ENCODE assay signal across 17 cellular contexts in the genomic region with DNA sequence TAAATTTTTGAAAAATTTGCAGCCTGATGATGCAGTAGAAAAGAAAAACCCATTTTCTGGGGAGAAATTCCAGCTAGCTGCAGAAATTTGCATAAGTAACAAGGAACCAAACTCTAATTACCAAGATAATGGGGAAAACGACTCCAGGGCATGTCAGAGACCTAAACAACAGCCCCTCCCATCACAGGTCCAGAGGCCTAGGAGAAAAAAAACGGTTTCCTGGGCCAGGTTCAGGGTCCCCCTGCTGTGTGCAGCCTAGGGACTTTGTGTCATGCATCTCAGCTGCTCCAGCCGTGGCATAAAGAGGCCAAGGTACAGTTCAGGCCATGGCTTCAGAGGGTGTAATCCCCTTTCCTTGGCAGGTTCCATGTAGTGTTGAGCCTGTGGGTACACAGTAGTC.
DNase-seq lines count a peak whose midpoint lies in the region; ATAC-seq and TF ChIP-seq lines count a peak whose summit lies in the region.
"Had no signal": no experiment of that assay in that cellular context is flagged by ENCODE, and none has a peak within 500 bp of the region (broad histone marks: within the 10 kb centered on the region; RNA-seq: fewer than 3 reads in every experiment).

No MANE protein-coding gene starts in this region.

- H3K27ac Mint-ChIP-seq in WTC11 = no peak overlapping the region
- H3K27ac Mint-ChIP-seq: CD8-positive, alpha-beta T cell had no signal

- H3K9me3 Mint-ChIP-seq in WTC11 = peaks cover 6% of the 10 kb centered on the region; the same call in 1 of the 2 replicates

- no peak for TF ChIP-seq CTCF in WTC11 (IDR thresholded peaks at IDR 0.05)
- TF ChIP-seq CTCF in breast epithelium (IDR thresholded peaks at IDR 0.05) = no peak
- no peak for TF ChIP-seq CTCF in ascending aorta (IDR thresholded peaks at IDR 0.05)

- H3K4me3 ChIP-seq in HAP-1 (no peak overlapping the region), breast epithelium (no peak overlapping the region), ascending aorta (no peak overlapping the region)
- H3K4me3 ChIP-seq: A549, K562 had no signal

- H3K27ac ChIP-seq in breast epithelium = no peak overlapping the region
- H3K27ac ChIP-seq in ascending aorta = no peak overlapping the region
- H3K27ac ChIP-seq: A549, C4-2B had no signal

- H3K27me3 Mint-ChIP-seq in WTC11 (ENCODE audit: low read depth) = no peaks in the 10 kb centered on the region

- peaks cover 4% of the 10 kb centered on the region for H3K36me3 Mint-ChIP-seq in WTC11
- H3K36me3 Mint-ChIP-seq: CD8-positive, alpha-beta T cell had no signal

- no peak overlapping the region for H3K4me3 Mint-ChIP-seq in WTC11
- H3K4me3 Mint-ChIP-seq: CD8-positive, alpha-beta T cell had no signal

- H3K36me3 ChIP-seq in HAP-1 (replicated peaks) (no peaks in the 10 kb centered on the region), breast epithelium (no peaks in the 10 kb centered on the region), ascending aorta (no peaks in the 10 kb centered on the region)
- H3K36me3 ChIP-seq: BE2C had no signal

- no peak for TF ChIP-seq POLR2A in breast epithelium (IDR thresholded peaks at IDR 0.05)

- H3K27me3 ChIP-seq in HAP-1 (ENCODE audit: low read depth) = no peaks in the 10 kb centered on the region
- no peaks in the 10 kb centered on the region for H3K27me3 ChIP-seq in breast epithelium
- no peaks in the 10 kb centered on the region for H3K27me3 ChIP-seq in ascending aorta
- H3K27me3 ChIP-seq: BE2C had no signal

- POLR2A ChIA-PET in WTC11 (lab: Charles Lee) = no interaction called here

- intact Hi-C loops in breast epithelium (cut with DNase I; ENCODE audit: low total_unique reads) (no loop called here), ascending aorta (cut with DNase I) (no loop called here)

- CTCF ChIA-PET in WTC11 (lab: Charles Lee) = no interaction called here

- peaks cover 23% of the 10 kb centered on the region for H3K4me1 Mint-ChIP-seq in WTC11

- DNase-seq in HAP-1 (ENCODE audit: low spot score in 2 of 2) = peak; percentile 42 to 49
- peak; percentile 33 for DNase-seq in WTC11 (ENCODE audit: low spot score)
- DNase-seq in iPS DF 4.7 (ENCODE audit: extremely low read depth, low spot score) = peak; percentile 11
- no peak for DNase-seq in NCI-H2081 (lab: John Stamatoyannopoulos, UW)
- DNase-seq in breast epithelium (ENCODE audit: low spot score in 2 of 2) = no peak
- no peak for DNase-seq in NCI-H2227 (lab: John Stamatoyannopoulos, UW; ENCODE audit: unreplicated experiment)
- no peak for DNase-seq in ascending aorta (ENCODE audit: low spot score in 2 of 2)
- DNase-seq: BE2C; CD8-positive, alpha-beta T cell; COR-L47; DMS153; DMS79 treated with DMSO at 0.1 percent for 48 hours; EL; GDM1 had no signal

- H3K4me1 ChIP-seq in HAP-1 (peaks cover 16% of the 10 kb centered on the region), breast epithelium (no peaks in the 10 kb centered on the region), ascending aorta (no peaks in the 10 kb centered on the region)
- H3K4me1 ChIP-seq: A549, BE2C had no signal

- ATAC-seq in WTC11 = peak; percentile 90
- ATAC-seq: A549; CD8-positive, alpha-beta T cell; K562 had no signal

- in situ Hi-C loops in HAP-1 (cut with MboI; ENCODE audit: low sequenced_read_pairs) = no loop called here

- H3K9me3 ChIP-seq in HAP-1 = no peaks in the 10 kb centered on the region
- H3K9me3 ChIP-seq in breast epithelium = no peaks in the 10 kb centered on the region
- H3K9me3 ChIP-seq in ascending aorta = no peaks in the 10 kb centered on the region
- H3K9me3 ChIP-seq: A549, BE2C had no signal

TF ChIP-seq in WTC11, 78 proteins besides CTCF, POLR2A, EP300 and RAD21 (continues in another document):
- TF ChIP-seq, protein P1, sequence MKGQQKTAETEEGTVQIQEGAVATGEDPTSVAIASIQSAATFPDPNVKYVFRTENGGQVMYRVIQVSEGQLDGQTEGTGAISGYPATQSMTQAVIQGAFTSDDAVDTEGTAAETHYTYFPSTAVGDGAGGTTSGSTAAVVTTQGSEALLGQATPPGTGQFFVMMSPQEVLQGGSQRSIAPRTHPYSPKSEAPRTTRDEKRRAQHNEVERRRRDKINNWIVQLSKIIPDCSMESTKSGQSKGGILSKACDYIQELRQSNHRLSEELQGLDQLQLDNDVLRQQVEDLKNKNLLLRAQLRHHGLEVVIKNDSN (CRISPR knock-in tag; IDR thresholded peaks at IDR 0.05) = no peak
- TF ChIP-seq, protein P2, sequence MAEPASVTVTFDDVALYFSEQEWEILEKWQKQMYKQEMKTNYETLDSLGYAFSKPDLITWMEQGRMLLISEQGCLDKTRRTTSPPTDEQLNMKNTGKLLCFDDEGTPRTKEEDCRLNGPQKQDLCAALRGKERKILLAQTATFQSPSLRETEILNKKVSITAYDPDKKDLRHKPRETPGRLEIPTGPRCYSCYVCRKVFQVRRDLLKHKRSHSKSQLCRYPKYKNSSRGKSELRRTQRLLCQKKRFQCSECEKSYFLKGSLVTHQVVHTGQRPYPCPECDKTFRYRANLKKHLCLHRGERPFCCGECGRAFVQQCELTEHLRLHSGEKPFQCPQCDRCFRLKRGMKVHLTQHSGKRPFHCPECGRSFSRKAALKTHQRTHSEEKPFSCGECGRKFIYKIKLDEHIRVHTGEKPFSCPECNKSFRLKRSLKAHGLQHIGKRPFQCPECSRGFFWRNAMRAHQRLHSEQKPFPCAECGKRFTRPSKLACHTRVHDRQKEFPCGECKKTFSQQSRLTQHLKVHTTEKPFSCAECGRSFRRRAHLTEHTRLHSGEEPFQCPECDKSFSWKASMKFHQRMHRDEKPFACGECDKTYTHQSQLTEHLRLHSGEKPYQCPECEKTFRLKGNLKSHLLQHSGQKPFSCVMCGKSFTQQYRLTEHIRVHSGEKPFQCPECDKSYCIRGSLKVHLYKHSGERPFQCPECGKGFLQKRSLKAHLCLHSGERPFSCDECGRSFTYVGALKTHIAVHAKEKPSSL (CRISPR knock-in tag; conservative IDR thresholded peaks at IDR 0.05) = no peak
- no peak for TF ChIP-seq ZNF532 (CRISPR knock-in tag; IDR thresholded peaks at IDR 0.05; ENCODE audit: borderline replicate concordance)
- TF ChIP-seq NR3C1 (CRISPR knock-in tag; conservative IDR thresholded peaks at IDR 0.05; ENCODE audit: low read depth) = no peak
- TF ChIP-seq ATF6 (CRISPR knock-in tag; IDR thresholded peaks at IDR 0.05) = no peak
- TF ChIP-seq TCF7 (CRISPR knock-in tag; IDR thresholded peaks at IDR 0.05; ENCODE audit: low read depth) = no peak

Comparison
In these comparisons a context has a peak if more than half of its experiments do, and no peak if none do; other contexts are left out.
1. DNase-seq: peak in HAP-1 (2 of 2), WTC11 (single experiment) and iPS DF 4.7 (single experiment); none in NCI-H2081 (0 of 2), breast epithelium (0 of 2), NCI-H2227 (single experiment) and ascending aorta (0 of 2).